In the genomic region with DNA sequence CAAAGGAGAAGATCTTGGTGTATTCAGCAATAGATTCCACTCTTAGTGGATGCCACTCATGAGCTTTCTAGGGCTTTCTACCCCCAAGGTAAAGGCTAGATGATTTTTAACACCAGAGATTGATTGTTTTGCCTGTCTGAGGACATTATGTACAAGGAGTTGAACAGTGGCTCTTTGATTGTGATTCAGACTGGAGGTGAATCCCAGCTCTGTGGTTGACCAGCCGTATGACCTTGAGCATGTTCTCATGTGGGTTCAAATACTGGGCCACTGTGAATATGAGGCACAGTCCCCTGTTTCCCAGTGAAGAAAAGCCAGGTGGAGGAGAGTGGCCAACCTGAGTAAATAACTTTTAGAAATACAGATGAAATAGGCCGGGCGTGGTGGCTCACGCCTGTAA, we compare ENCODE assay signal across 1 cellular context.
TF ChIP-seq lines count a peak whose summit lies in the region.

No MANE protein-coding gene starts in this region.

TF ChIP-seq in HepG2, 621 proteins besides CTCF, POLR2A, EP300 and RAD21:
- no peak for TF ChIP-seq SOX13 (IDR thresholded peaks at IDR 0.05)
- TF ChIP-seq SOX13 (CRISPR knock-in tag; conservative IDR thresholded peaks at IDR 0.05 in 1 of 2, IDR thresholded peaks at IDR 0.05 in 1 of 2), result 0 out of 4 replicates have a peak, but pooled peaks of 1 of the 2 experiments have one; percentile 8
- peak; percentile 21; the same call in 1 of the 2 replicates for TF ChIP-seq SALL1 (CRISPR knock-in tag; IDR thresholded peaks at IDR 0.05)
- TF ChIP-seq, protein P1, sequence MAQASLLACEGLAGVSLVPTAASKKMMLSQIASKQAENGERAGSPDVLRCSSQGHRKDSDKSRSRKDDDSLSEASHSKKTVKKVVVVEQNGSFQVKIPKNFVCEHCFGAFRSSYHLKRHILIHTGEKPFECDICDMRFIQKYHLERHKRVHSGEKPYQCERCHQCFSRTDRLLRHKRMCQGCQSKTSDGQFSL (CRISPR knock-in tag; IDR thresholded peaks at IDR 0.05), result no peak
- 0 out of 2 replicates have a peak, but pooled peaks have one; percentile 6 for TF ChIP-seq RARA (CRISPR knock-in tag; IDR thresholded peaks at IDR 0.05)
- no peak for TF ChIP-seq STAT5B (CRISPR knock-in tag; IDR thresholded peaks at IDR 0.05)
- TF ChIP-seq, protein P2, sequence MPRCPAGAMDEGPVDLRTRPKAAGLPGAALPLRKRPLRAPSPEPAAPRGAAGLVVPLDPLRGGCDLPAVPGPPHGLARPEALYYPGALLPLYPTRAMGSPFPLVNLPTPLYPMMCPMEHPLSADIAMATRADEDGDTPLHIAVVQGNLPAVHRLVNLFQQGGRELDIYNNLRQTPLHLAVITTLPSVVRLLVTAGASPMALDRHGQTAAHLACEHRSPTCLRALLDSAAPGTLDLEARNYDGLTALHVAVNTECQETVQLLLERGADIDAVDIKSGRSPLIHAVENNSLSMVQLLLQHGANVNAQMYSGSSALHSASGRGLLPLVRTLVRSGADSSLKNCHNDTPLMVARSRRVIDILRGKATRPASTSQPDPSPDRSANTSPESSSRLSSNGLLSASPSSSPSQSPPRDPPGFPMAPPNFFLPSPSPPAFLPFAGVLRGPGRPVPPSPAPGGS (CRISPR knock-in tag; IDR thresholded peaks at IDR 0.05), result no peak
